19 cellular contexts compared by ENCODE assay signal in the genomic region with DNA sequence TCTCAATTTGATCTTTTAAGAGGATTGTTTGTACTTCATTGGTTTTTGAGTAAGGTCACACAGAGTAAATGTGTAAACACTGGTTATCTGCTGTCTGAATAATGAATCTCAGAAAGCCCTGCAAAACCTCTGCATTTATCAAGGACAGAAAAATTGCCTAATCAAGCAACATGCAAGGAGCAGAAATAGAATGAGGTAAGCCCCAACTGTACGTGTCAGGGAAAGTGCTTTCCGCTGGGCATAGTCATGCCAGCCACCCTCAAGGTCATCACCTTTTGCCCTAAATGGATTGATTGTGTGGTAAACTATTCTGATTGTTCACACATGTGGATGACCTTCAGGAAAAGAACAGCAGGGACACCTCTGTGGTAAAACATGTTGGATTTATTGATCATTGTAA.
DNase-seq lines count a peak whose midpoint lies in the region; ATAC-seq and TF ChIP-seq lines count a peak whose summit lies in the region.
"Had no signal": no experiment of that assay in that cellular context is flagged by ENCODE, and none has a peak within 500 bp of the region (broad histone marks: within the 10 kb centered on the region; RNA-seq: fewer than 3 reads in every experiment).

No MANE protein-coding gene starts in this region.

- no peaks in the 10 kb centered on the region for H3K9me3 Mint-ChIP-seq in H9
- H3K9me3 Mint-ChIP-seq: GM23338 had no signal

- no peak overlapping the region for H4K91ac ChIP-seq in H9 (ENCODE audit: insufficient read length, low read depth, low read length)

- no peaks in the 10 kb centered on the region for H4K20me1 ChIP-seq in H9 (ENCODE audit: control insufficient read depth, insufficient read depth, insufficient read length)
- H4K20me1 ChIP-seq: BLaER1 treated with 17β-estradiol and CSF1 and Interleukin-3, amounts not matched to agents 10 nM and 100 nM had no signal

- no peak overlapping the region for H3K9ac ChIP-seq in H9 (ENCODE audit: extremely low read depth, insufficient read length, low read length)
- H3K9ac ChIP-seq: BLaER1 treated with 17β-estradiol and CSF1 and Interleukin-3, amounts not matched to agents 10 nM and 100 nM had no signal

- H3K27ac Mint-ChIP-seq in H9: no peak overlapping the region
- H3K27ac Mint-ChIP-seq: B cell; CD8-positive, alpha-beta T cell; GM23338; IgD-negative memory B cell had no signal

- H3K4me3 Mint-ChIP-seq in H9: no peak overlapping the region
- H3K4me3 Mint-ChIP-seq: B cell; CD8-positive, alpha-beta T cell; GM23338; IgD-negative memory B cell had no signal

- H3K27me3 ChIP-seq in body of pancreas (no peaks in the 10 kb centered on the region), H9 (ENCODE audit: insufficient read depth, low read length) (no peaks in the 10 kb centered on the region)
- H3K27me3 ChIP-seq: BLaER1 treated with 17β-estradiol and CSF1 and Interleukin-3, amounts not matched to agents 10 nM and 100 nM had no signal

- H3K23ac ChIP-seq in H9 (ENCODE audit: insufficient read length, low read depth, low read length): no peak overlapping the region

- H4K5ac ChIP-seq in H9 (ENCODE audit: insufficient read length, low read depth, low read length): no peak overlapping the region

- no peaks in the 10 kb centered on the region for H3K27me3 Mint-ChIP-seq in H9 (ENCODE audit: low read depth)
- H3K27me3 Mint-ChIP-seq: B cell, IgD-negative memory B cell had no signal

- no peak overlapping the region for H2BK120ac ChIP-seq in H9 (ENCODE audit: low read depth, low read length, poor library complexity, severe bottlenecking)

- H3K4ac ChIP-seq in H9 (ENCODE audit: low read depth, low read length): no peak overlapping the region

- peak; percentile 90 for ATAC-seq in body of pancreas
- ATAC-seq: CD8-positive, alpha-beta T cell; GM12878; GM23338; HepG2 had no signal

- no peak for TF ChIP-seq POLR2A in body of pancreas (IDR thresholded peaks at IDR 0.05)

- no peaks in the 10 kb centered on the region for H3K9me3 ChIP-seq in body of pancreas
- H3K9me3 ChIP-seq in H9 (ENCODE audit: control insufficient read depth, low read depth, low read length): no peaks in the 10 kb centered on the region
- H3K9me3 ChIP-seq: BLaER1 treated with 17β-estradiol and CSF1 and Interleukin-3, amounts not matched to agents 10 nM and 100 nM had no signal

- no peak overlapping the region for H3T11ph ChIP-seq in H9 (ENCODE audit: low read length)

- no peaks in the 10 kb centered on the region for H3K36me3 ChIP-seq in body of pancreas (replicated peaks in 1 of 2; ENCODE audit: insufficient read depth in 1 of 2, low read depth in 2 of 2)
- H3K36me3 ChIP-seq: BLaER1 treated with 17β-estradiol and CSF1 and Interleukin-3, amounts not matched to agents 10 nM and 100 nM had no signal

- no peak overlapping the region for H2BK15ac ChIP-seq in H9 (ENCODE audit: low read depth, low read length)

- H3K4me1 Mint-ChIP-seq in H9: no peaks in the 10 kb centered on the region
- H3K4me1 Mint-ChIP-seq: B cell had no signal

- H3K4me1 ChIP-seq in body of pancreas (peaks cover 5% of the 10 kb centered on the region), H9 (ENCODE audit: insufficient read depth, low read length) (no peaks in the 10 kb centered on the region)
- H3K4me1 ChIP-seq: BLaER1 treated with 17β-estradiol and CSF1 and Interleukin-3, amounts not matched to agents 10 nM and 100 nM had no signal

- no peak overlapping the region for H2BK20ac ChIP-seq in H9 (ENCODE audit: low read depth, low read length, poor library complexity, severe bottlenecking)

- H3K4me3 ChIP-seq in body of pancreas: no peak overlapping the region
- H3K4me3 ChIP-seq: BLaER1 treated with 17β-estradiol and CSF1 and Interleukin-3, amounts not matched to agents 10 nM and 100 nM; GM12878; GM23338 had no signal

- peak; percentile 74 for DNase-seq in H4 (ENCODE audit: low spot score)
- peak; percentile 44 for DNase-seq in NCI-H146 treated with DMSO at 0.1 percent for 48 hours (lab: John Stamatoyannopoulos, UW; ENCODE audit: unreplicated experiment)
- DNase-seq in body of pancreas: peak in 3 of 4 donors; percentile 28 to 45 (median 45)
- peak; percentile 9 for DNase-seq in retina
- no peak for DNase-seq in H9
- DNase-seq in COR-L47 (lab: John Stamatoyannopoulos, UW): no peak
- no peak for DNase-seq in NCI-H510A (lab: John Stamatoyannopoulos, UW)
- DNase-seq: CD8-positive, alpha-beta T cell; DMS 273 treated with DMSO at 0.1 percent for 48 hours; DMS53; DND-41; EL; H7 had no signal

- TF ChIP-seq CTCF in body of pancreas (IDR thresholded peaks at IDR 0.05) (no peak), H9 (conservative IDR thresholded peaks at IDR 0.05) (no peak)

- H3K36me3 Mint-ChIP-seq in H9 (ENCODE audit: insufficient read depth in 1 of 3, low read depth in 3 of 3): no peaks in the 10 kb centered on the region
- H3K36me3 Mint-ChIP-seq: CD8-positive, alpha-beta T cell; IgD-negative memory B cell had no signal

- no peak overlapping the region for H3K4me2 ChIP-seq in H9 (ENCODE audit: insufficient read depth, insufficient read length, low read length)
- H3K4me2 ChIP-seq: BLaER1 treated with 17β-estradiol and CSF1 and Interleukin-3, amounts not matched to agents 10 nM and 100 nM; GM23338 had no signal

- no peak overlapping the region for H2AFZ ChIP-seq in H9 (ENCODE audit: low read length)
- H2AFZ ChIP-seq: GM23338 had no signal

- no peaks in the 10 kb centered on the region for H3K79me2 ChIP-seq in H9 (ENCODE audit: insufficient read depth, low read length)

- H2AK5ac ChIP-seq in H9 (ENCODE audit: insufficient read length, low read length): no peak overlapping the region

- peak overlapping the region in 3 of 4 donors; percentile 27 to 50 (median 44) for H3K27ac ChIP-seq in body of pancreas
- H3K27ac ChIP-seq in H9 (ENCODE audit: insufficient read length, low read depth, low read length): no peak overlapping the region
- H3K27ac ChIP-seq: BLaER1 treated with 17β-estradiol and CSF1 and Interleukin-3, amounts not matched to agents 10 nM and 100 nM had no signal

- no peak overlapping the region for H3K56ac ChIP-seq in H9 (ENCODE audit: insufficient read length, low read depth, low read length)

- 16 to 22% methylated on average over 2 of the region's 2 CpGs for WGBS in body of pancreas, 2 donors
- no CpG with 5 or more reads among the region's 2 CpGs for WGBS in H9 (ENCODE audit: extremely low coverage, insufficient read length, low lambda C conversion rate)

- H3K14ac ChIP-seq in H9 (ENCODE audit: insufficient read depth, low read length): no peak overlapping the region

- no peak overlapping the region for H3K18ac ChIP-seq in H9 (ENCODE audit: insufficient read length, low read depth, low read length)

- no peak overlapping the region for H4K8ac ChIP-seq in H9 (replicated peaks; ENCODE audit: insufficient read length, low read depth, low read length)

- no peaks in the 10 kb centered on the region for H3K79me1 ChIP-seq in H9 (ENCODE audit: insufficient read depth, low read depth, low read length, poor library complexity, severe bottlenecking)

- no peak overlapping the region for H2BK12ac ChIP-seq in H9 (ENCODE audit: insufficient read length, low read depth, low read length)

- intact Hi-C loops in body of pancreas (cut with DNase I): no loop called here

- H2BK5ac ChIP-seq in H9 (ENCODE audit: insufficient read length, low read length): no peak overlapping the region

- no peaks in the 10 kb centered on the region for H3K23me2 ChIP-seq in H9 (ENCODE audit: insufficient read length, low read depth, low read length, poor library complexity, severe bottlenecking)

Comparison
In these comparisons a context has a peak if more than half of its experiments do, and no peak if none do; other contexts are left out.
1. DNase-seq: peak in H4 (single experiment), NCI-H146 treated with DMSO at 0.1 percent for 48 hours (single experiment), body of pancreas (3 of 4) and retina (single experiment); none in H9 (single experiment), COR-L47 (single experiment) and NCI-H510A (single experiment).